ENCODE assay signal across 21 cellular contexts in genomic region chr2:173922760-173923159, GRCh38. TPM values are rescaled to one million over a fixed set of nuclear protein-coding genes. Genes with fewer than 3 reads are reported as not detected.
DNase-seq lines count a peak whose midpoint lies in the region; ATAC-seq, FAIRE-seq and TF ChIP-seq lines count a peak whose summit lies in the region.
"Had no signal": no experiment of that assay in that cellular context is flagged by ENCODE, and none has a peak within 500 bp of the region (broad histone marks: within the 10 kb centered on the region; RNA-seq: fewer than 3 reads in every experiment).

No MANE protein-coding gene starts in this region.

- CTCF ChIA-PET in HepG2 (lab: Yijun Ruan, JAX; ENCODE audit: low intra/inter-chr PET ratio, low total read pairs), result no interaction called here

- no TSS peak for BruUV-seq in HepG2 (replicated peaks; lab: Mats Ljungman, UMichigan)

- H4K20me1 ChIP-seq in HepG2 (ENCODE audit: insufficient read depth, low read length), result peaks cover 39% of the 10 kb centered on the region

- TF ChIP-seq CTCF in HepG2 (CRISPR knock-in tag; IDR thresholded peaks at IDR 0.05) (no peak), right lobe of liver (IDR thresholded peaks at IDR 0.05) (peak in 1 of 4 donors; percentile 10), RWPE2 (IDR thresholded peaks at IDR 0.05; ENCODE audit: poor library complexity, severe bottlenecking) (no peak), fibroblast of pulmonary artery (IDR thresholded peaks at IDR 0.05; ENCODE audit: low read length, missing control alignments) (no peak), type B pancreatic cell (conservative IDR thresholded peaks at IDR 0.05) (peak; percentile 46)

- TF ChIP-seq POLR2A in HepG2 (IDR thresholded peaks at IDR 0.05; ENCODE audit: insufficient read depth in 1 of 2, low read depth in 2 of 2, low read length in 2 of 2), result no peak
- TF ChIP-seq POLR2A in right lobe of liver (IDR thresholded peaks at IDR 0.05), result no peak

- intact Hi-C loops in HepG2 (cut with micrococcal nuclease; ENCODE audit: unreplicated experiment) (no loop called here), right lobe of liver (cut with DNase I) (no loop called here)

- no peak for DNase-seq in HepG2 (ENCODE audit: low spot score)
- DNase-seq in right lobe of liver, result no peak
- no peak for DNase-seq in RWPE2 (ENCODE audit: low spot score)
- DNase-seq in fibroblast of pulmonary artery (ENCODE audit: low read depth), result peak; percentile 15
- DNase-seq in type B pancreatic cell (ENCODE audit: extremely low spot score, unreplicated experiment), result no peak
- no peak for DNase-seq in HT-29 (ENCODE audit: low spot score)
- DNase-seq in amniotic stem cell (lab: John Stamatoyannopoulos, UW), result no peak
- no peak for DNase-seq in HPDE6-E6E7 (ENCODE audit: extremely low spot score)
- DNase-seq: activated B cell treated with CpG ODN at 0.5 μM for 24 hours, Calu3, foreskin melanocyte, left colon, NCI-H2171, occipital lobe, SJCRH30, trophoblast cell had no signal

- H3K4me1 ChIP-seq in HepG2 (ENCODE audit: insufficient read depth, low read length), result no peaks in the 10 kb centered on the region
- H3K4me1 ChIP-seq in right lobe of liver, result peaks cover 0 to 13% (median 0%) of the 10 kb centered on the region in 4 donors
- peaks cover 3% of the 10 kb centered on the region for H3K4me1 ChIP-seq in RWPE2 (ENCODE audit: insufficient read depth, poor library complexity, severe bottlenecking)
- H3K4me1 ChIP-seq: SJCRH30 had no signal

- H3K27ac ChIP-seq in HepG2 (ENCODE audit: extremely low read length, insufficient read depth, low read length), result no peak overlapping the region
- H3K27ac ChIP-seq in right lobe of liver, result no peak overlapping the region
- no peak overlapping the region for H3K27ac ChIP-seq in RWPE2 (ENCODE audit: poor library complexity, severe bottlenecking)
- H3K27ac ChIP-seq: HL-60, SJCRH30 had no signal

- H3K9me3 Mint-ChIP-seq in type B pancreatic cell, result no peaks in the 10 kb centered on the region
- H3K9me3 Mint-ChIP-seq: activated B cell treated with CpG ODN at 0.5 μM for 24 hours; stimulated activated naive CD8-positive, alpha-beta T cell treated with anti-CD3 and anti-CD28 coated beads, Interleukin-15, Interleukin-2, amounts not matched to agents 100 ng/mL and 50 ng/mL, for 24 hours had no signal

- H3K4me1 Mint-ChIP-seq in type B pancreatic cell (ENCODE audit: unreplicated experiment), result peaks cover 6% of the 10 kb centered on the region

- H3K9ac ChIP-seq in HepG2 (ENCODE audit: insufficient read depth, low read depth, low read length), result no peak overlapping the region

- no peak overlapping the region for H3K4me2 ChIP-seq in HepG2 (ENCODE audit: low read depth, low read length)

- H3K4me3 ChIP-seq in HepG2 (replicated peaks in 1 of 3; ENCODE audit: insufficient read depth in 1 of 3, low read depth in 2 of 3, low read length in 3 of 3), result no peak overlapping the region
- no peak overlapping the region for H3K4me3 ChIP-seq in right lobe of liver
- H3K4me3 ChIP-seq in RWPE2 (ENCODE audit: severe bottlenecking), result no peak overlapping the region
- H3K4me3 ChIP-seq in fibroblast of pulmonary artery (replicated peaks; ENCODE audit: low read depth, low read length), result no peak overlapping the region
- H3K4me3 ChIP-seq: HAP-1, SJCRH30 had no signal

- no peak for TF ChIP-seq RAD21 in HepG2 (CRISPR knock-in tag; IDR thresholded peaks at IDR 0.05)

- no peaks in the 10 kb centered on the region for H3K27me3 Mint-ChIP-seq in type B pancreatic cell
- H3K27me3 Mint-ChIP-seq: activated B cell treated with CpG ODN at 0.5 μM for 24 hours; stimulated activated naive CD8-positive, alpha-beta T cell treated with anti-CD3 and anti-CD28 coated beads, Interleukin-15, Interleukin-2, amounts not matched to agents 100 ng/mL and 50 ng/mL, for 24 hours had no signal

- ATAC-seq in HepG2 (peak; percentile 23; the same call in 1 of the 3 replicates), right lobe of liver (no peak), RWPE2 (ENCODE audit: low read depth) (0 out of 3 replicates have a peak, but pooled peaks have one; percentile 19)
- ATAC-seq: left colon had no signal

- H2AFZ ChIP-seq in HepG2 (ENCODE audit: low read length), result no peak overlapping the region

- FAIRE-seq in HepG2 (lab: Jason Lieb, UNC), result no peak
- FAIRE-seq: endometrium had no signal

- in situ Hi-C loops in HepG2 (cut with HindIII; ENCODE audit: extremely low pct_ligation_motif_present, low pct_unique_long_range_greater_than_20kb), result no loop called here

- no peaks in the 10 kb centered on the region for H3K9me3 ChIP-seq in HepG2 (ENCODE audit: low read length)
- no peaks in the 10 kb centered on the region for H3K9me3 ChIP-seq in right lobe of liver
- H3K9me3 ChIP-seq in RWPE2 (ENCODE audit: severe bottlenecking), result no peaks in the 10 kb centered on the region
- H3K9me3 ChIP-seq: HAP-1, SJCRH30 had no signal

- peaks cover 90% of the 10 kb centered on the region for H3K79me2 ChIP-seq in HepG2 (ENCODE audit: insufficient read depth, low read length)

- H3K36me3 ChIP-seq in HepG2 (replicated peaks in 1 of 2; ENCODE audit: control insufficient read depth in 1 of 2, insufficient read depth in 2 of 2, low read length in 2 of 2) (peaks cover 1 to 18% of the 10 kb centered on the region in 2 experiments), right lobe of liver (peaks cover 0 to 4% (median under 1%) of the 10 kb centered on the region in 4 donors), RWPE2 (ENCODE audit: low read depth) (peaks cover 20% of the 10 kb centered on the region)

- TF ChIP-seq EP300 in HepG2 (IDR thresholded peaks at IDR 0.05; ENCODE audit: low read depth in 2 of 2, low read length in 2 of 2) (no peak), HepG2 (CRISPR knock-in tag; IDR thresholded peaks at IDR 0.05; ENCODE audit: borderline replicate concordance) (no peak)

- H3K4me3 Mint-ChIP-seq in type B pancreatic cell, result no peak overlapping the region
- H3K4me3 Mint-ChIP-seq: activated B cell treated with CpG ODN at 0.5 μM for 24 hours; stimulated activated naive CD8-positive, alpha-beta T cell treated with anti-CD3 and anti-CD28 coated beads, Interleukin-15, Interleukin-2, amounts not matched to agents 100 ng/mL and 50 ng/mL, for 24 hours; T-helper 2 cell treated with Interferon-gamma antibody and Interleukin-4, amounts not matched to agents 5 μg/mL and 100 μg/mL, for 36 hours had no signal

- no peak overlapping the region for H3K27ac Mint-ChIP-seq in type B pancreatic cell
- H3K27ac Mint-ChIP-seq: activated B cell treated with CpG ODN at 0.5 μM for 24 hours; stimulated activated naive CD8-positive, alpha-beta T cell treated with anti-CD3 and anti-CD28 coated beads, Interleukin-15, Interleukin-2, amounts not matched to agents 100 ng/mL and 50 ng/mL, for 24 hours; T-helper 2 cell treated with Interferon-gamma antibody and Interleukin-4, amounts not matched to agents 5 μg/mL and 100 μg/mL, for 36 hours had no signal

- H3K36me3 Mint-ChIP-seq in type B pancreatic cell, result peaks cover 21% of the 10 kb centered on the region

- H3K27me3 ChIP-seq in HepG2 (ENCODE audit: control insufficient read depth in 1 of 2, insufficient read depth in 2 of 2, low read length in 2 of 2) (no peaks in the 10 kb centered on the region), right lobe of liver (no peaks in the 10 kb centered on the region), RWPE2 (ENCODE audit: insufficient read depth, poor library complexity, severe bottlenecking) (no peaks in the 10 kb centered on the region)
- H3K27me3 ChIP-seq: SJCRH30 had no signal

- POLR2A ChIA-PET in HepG2 (lab: Yijun Ruan, JAX), result no interaction called here

TF ChIP-seq in HepG2, 621 proteins besides CTCF, POLR2A, EP300 and RAD21 (continues in another document):
- no peak for TF ChIP-seq EZH2 (conservative IDR thresholded peaks at IDR 0.05; ENCODE audit: low read depth, low read length)
- TF ChIP-seq KDM5A (IDR thresholded peaks at IDR 0.05; ENCODE audit: borderline replicate concordance, low read length), result no peak
- TF ChIP-seq, protein P1, sequence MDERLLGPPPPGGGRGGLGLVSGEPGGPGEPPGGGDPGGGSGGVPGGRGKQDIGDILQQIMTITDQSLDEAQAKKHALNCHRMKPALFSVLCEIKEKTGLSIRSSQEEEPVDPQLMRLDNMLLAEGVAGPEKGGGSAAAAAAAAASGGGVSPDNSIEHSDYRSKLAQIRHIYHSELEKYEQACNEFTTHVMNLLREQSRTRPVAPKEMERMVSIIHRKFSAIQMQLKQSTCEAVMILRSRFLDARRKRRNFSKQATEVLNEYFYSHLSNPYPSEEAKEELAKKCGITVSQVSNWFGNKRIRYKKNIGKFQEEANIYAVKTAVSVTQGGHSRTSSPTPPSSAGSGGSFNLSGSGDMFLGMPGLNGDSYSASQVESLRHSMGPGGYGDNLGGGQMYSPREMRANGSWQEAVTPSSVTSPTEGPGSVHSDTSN (CRISPR knock-in tag; IDR thresholded peaks at IDR 0.05), result no peak
- TF ChIP-seq PAX8 (CRISPR knock-in tag; IDR thresholded peaks at IDR 0.05; ENCODE audit: borderline replicate concordance), result no peak
- TF ChIP-seq ZFYVE20 (CRISPR knock-in tag; IDR thresholded peaks at IDR 0.05; ENCODE audit: borderline replicate concordance, low read depth), result no peak

RNA-seq across cellular contexts. Expression of gene SP3, which starts 42.4 kb away (rescaled TPM):
- total RNA-seq in HepG2 (2016; rRNA removed; fragmentation: Illumina TruSeq; extraction: Trizol), result 132 and 171 TPM in 2 replicates
- 46.7 and 54.6 TPM in 2 replicates for total RNA-seq in HepG2 (2016; cell fraction: cytosol; rRNA removed; fragmentation: Illumina TruSeq; extraction: Trizol; ENCODE audit: low read depth)
- total RNA-seq in HepG2 (2016; cell fraction: insoluble cytoplasmic fraction; rRNA removed; fragmentation: Illumina TruSeq; extraction: Trizol), result 129 and 171 TPM in 2 replicates
- 117 and 137 TPM in 2 replicates for total RNA-seq in HepG2 (2016; cell fraction: membrane; rRNA removed; fragmentation: Illumina TruSeq; extraction: Trizol)
- 111 and 118 TPM in 2 replicates for total RNA-seq in HepG2 (2016; cell fraction: nucleus; rRNA removed; fragmentation: Illumina TruSeq; extraction: Trizol)
- polyA plus RNA-seq in HepG2 (2011; rRNA removed), result 53.9 and 57.3 TPM in 2 replicates
- polyA plus RNA-seq in HepG2 (2011; cell fraction: cytosol; rRNA removed), result 24.5 and 38.2 TPM in 2 replicates
- 29.7 TPM in 2 replicates for polyA plus RNA-seq in HepG2 (2011; cell fraction: nucleus; rRNA removed)
- polyA plus RNA-seq in HepG2 (2012), result 42.0 and 48.0 TPM in 2 replicates
- 5.3 and 5.5 TPM in 2 replicates for polyA plus RNA-seq in HepG2 (2016; cell fraction: cytosol; fragmentation: Illumina TruSeq; extraction: Trizol; ENCODE audit: low read depth)
- 79.1 and 85.5 TPM in 2 replicates for polyA plus RNA-seq in HepG2 (2016; cell fraction: insoluble cytoplasmic fraction; fragmentation: Illumina TruSeq; extraction: Trizol; ENCODE audit: low read depth)
- 24.8 and 28.9 TPM in 2 replicates for polyA plus RNA-seq in HepG2 (2016; cell fraction: membrane; fragmentation: Illumina TruSeq; extraction: Trizol; ENCODE audit: low read depth)
- 51.2 and 54.9 TPM in 2 replicates for polyA plus RNA-seq in HepG2 (2016; cell fraction: nucleus; fragmentation: Illumina TruSeq; extraction: Trizol; ENCODE audit: insufficient read depth, low read depth)
- 45.0 and 74.0 TPM in 2 replicates for polyA minus RNA-seq in HepG2 (2011; rRNA and poly(A)+ RNA removed; ENCODE audit: low replicate concordance)
- polyA minus RNA-seq in HepG2 (2011; cell fraction: cytosol; rRNA and poly(A)+ RNA removed), result 67.2 and 72.9 TPM in 2 replicates
- polyA minus RNA-seq in HepG2 (2011; cell fraction: nucleus; rRNA and poly(A)+ RNA removed), result 202 and 214 TPM in 2 replicates
- 10 to 100 TPM; 28.4 to 36.5 (median 32.4) TPM for total RNA-seq in right lobe of liver
- 75.0 and 94.5 TPM in 2 replicates for total RNA-seq in type B pancreatic cell (ENCODE audit: low replicate concordance)
- total RNA-seq in HT-29 (2014; rRNA removed; shearing (Covaris generic)), result 102 and 104 TPM in 2 replicates

Comparison
In these comparisons a context has a peak if more than half of its experiments do, and no peak if none do; other contexts are left out.
1. ATAC-seq: peak in HepG2 (single experiment) and RWPE2 (single experiment); none in right lobe of liver (0 of 4).